ENCODE assay signal across 32 cellular contexts in the genomic region with DNA sequence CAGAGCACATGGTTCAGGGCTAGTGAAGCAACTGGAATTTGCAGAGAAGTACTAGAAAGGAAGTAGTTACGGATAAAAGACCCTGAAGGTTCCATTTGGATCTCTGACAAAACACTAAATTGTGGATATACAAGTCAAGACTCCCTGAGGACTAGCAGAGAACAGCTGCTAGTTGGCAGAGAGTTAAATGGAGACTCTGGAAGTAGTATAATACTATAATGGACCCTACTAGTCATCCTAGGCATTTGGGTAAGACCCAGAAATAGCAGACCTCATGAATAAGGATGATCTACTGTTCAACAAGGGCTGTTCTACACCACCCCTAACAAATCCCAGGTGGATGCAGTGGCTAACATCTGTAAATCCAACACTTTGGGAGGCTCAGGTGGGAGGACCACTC.
"Had no signal": no experiment of that assay in that cellular context is flagged by ENCODE, and none has a peak within 500 bp of the region (broad histone marks: within the 10 kb centered on the region; RNA-seq: fewer than 3 reads in every experiment).

No MANE protein-coding gene starts in this region.

- H3K27me3 Mint-ChIP-seq: activated B cell treated with CpG ODN at 0.5 μM for 24 hours; activated CD4-positive, alpha-beta memory T cell treated with anti-CD3 and anti-CD28 coated beads for 36 hours; T-cell had no signal

- H3K4me3 ChIP-seq: adrenal gland, body of pancreas, breast epithelium, SJSA1 had no signal

- H3K9me3 Mint-ChIP-seq: activated B cell treated with CpG ODN at 0.5 μM for 24 hours; activated CD4-positive, alpha-beta memory T cell treated with anti-CD3 and anti-CD28 coated beads for 36 hours; activated naive CD4-positive, alpha-beta T cell treated with anti-CD3 and anti-CD28 coated beads for 36 hours; activated naive CD4-positive, alpha-beta T cell treated with anti-CD3 and anti-CD28 coated beads, Interleukin-2, amount 50 U/mL, for 72 hours; activated T-cell treated with anti-CD3 and anti-CD28 coated beads, Interleukin-2, amount 50 U/mL, for 72 hours; activated T-helper 2 cell treated with anti-CD3 and anti-CD28 coated beads, Interferon-gamma antibody, Interleukin-2, Interleukin-4, amounts not matched to agents 10 μg/mL and 5 μg/mL and 100 μg/mL, durations not matched to agents 14 hours and 24 hours and 36 hours; T-cell had no signal

- H3K4me1 ChIP-seq: adrenal gland, breast epithelium had no signal

- H3K4me2 ChIP-seq: SK-N-SH had no signal

- H3K4me3 Mint-ChIP-seq: activated B cell treated with CpG ODN at 0.5 μM for 24 hours; activated CD4-positive, alpha-beta memory T cell treated with anti-CD3 and anti-CD28 coated beads for 36 hours; activated naive CD4-positive, alpha-beta T cell treated with anti-CD3 and anti-CD28 coated beads for 36 hours; activated T-cell treated with anti-CD3 and anti-CD28 coated beads, Interleukin-2, amount 50 U/mL, for 72 hours; T-cell had no signal

- H3K27ac Mint-ChIP-seq: activated B cell treated with CpG ODN at 0.5 μM for 24 hours; activated CD4-positive, alpha-beta memory T cell treated with anti-CD3 and anti-CD28 coated beads for 36 hours; activated naive CD4-positive, alpha-beta T cell treated with anti-CD3 and anti-CD28 coated beads for 36 hours; activated T-cell treated with anti-CD3 and anti-CD28 coated beads, Interleukin-2, amount 50 U/mL, for 72 hours; activated T-helper 2 cell treated with anti-CD3 and anti-CD28 coated beads, Interferon-gamma antibody, Interleukin-2, Interleukin-4, amounts not matched to agents 10 μg/mL and 5 μg/mL and 100 μg/mL, durations not matched to agents 14 hours and 24 hours and 36 hours; T-cell had no signal

- H3K9ac ChIP-seq: SK-N-SH had no signal

- H3K9me3 ChIP-seq: adrenal gland, body of pancreas, breast epithelium, SJSA1, SK-N-SH had no signal

- DNase-seq: activated B cell treated with CpG ODN at 0.5 μM for 24 hours; activated CD4-positive, alpha-beta memory T cell treated with anti-CD3 and anti-CD28 coated beads for 36 hours; activated CD4-positive, alpha-beta T cell treated with anti-CD3 and anti-CD28 coated beads for 4 hours; activated CD4-positive, alpha-beta T cell treated with anti-CD3 and anti-CD28 coated beads, Interleukin-2, amount 50 U/mL, for 1 hour; activated CD4-positive, CD25-positive, alpha-beta regulatory T cell treated with anti-CD3 and anti-CD28 coated beads, Interleukin-2, amount 50 U/mL, for 72 hours; activated gamma-delta T cell; activated naive CD4-positive, alpha-beta T cell treated with anti-CD3 and anti-CD28 coated beads for 36 hours; activated T-cell treated with anti-CD3 and anti-CD28 coated beads, Interleukin-2, amount 50 U/mL, for 1 hour; activated T-cell treated with anti-CD3 and anti-CD28 coated beads, Interleukin-2, amount 50 U/mL, for 72 hours; adrenal gland; Kasumi-1; KG1; MM.1S; MV-4-11; NCI-H1092; NCI-H1436 treated with DMSO at 0.1 percent for 48 hours; NCI-H1694 treated with DMSO at 0.1 percent for 48 hours; NCI-H2029; NCI-H345; NCI-H524 treated with DMSO at 0.1 percent for 48 hours; SHP77 treated with DMSO at 0.1 percent for 48 hours; SK-N-SH; T-cell; T-helper 2 cell; T-helper 9 cell had no signal

- H3K27ac ChIP-seq: adrenal gland, body of pancreas, breast epithelium, SJSA1, VCaP had no signal

- H3K27me3 ChIP-seq: adrenal gland, body of pancreas, breast epithelium, SJSA1 had no signal

- ATAC-seq: activated naive CD4-positive, alpha-beta T cell treated with anti-CD3 and anti-CD28 coated beads, Interleukin-2, amount 50 U/mL, for 72 hours; activated T-cell treated with anti-CD3 and anti-CD28 coated beads, Interleukin-2, amount 50 U/mL, for 72 hours; Panc1; T-cell had no signal

- H3K4me1 Mint-ChIP-seq: activated B cell treated with CpG ODN at 0.5 μM for 24 hours had no signal
